Comparison of ENCODE assay signal across 1 cellular context in the genomic region with DNA sequence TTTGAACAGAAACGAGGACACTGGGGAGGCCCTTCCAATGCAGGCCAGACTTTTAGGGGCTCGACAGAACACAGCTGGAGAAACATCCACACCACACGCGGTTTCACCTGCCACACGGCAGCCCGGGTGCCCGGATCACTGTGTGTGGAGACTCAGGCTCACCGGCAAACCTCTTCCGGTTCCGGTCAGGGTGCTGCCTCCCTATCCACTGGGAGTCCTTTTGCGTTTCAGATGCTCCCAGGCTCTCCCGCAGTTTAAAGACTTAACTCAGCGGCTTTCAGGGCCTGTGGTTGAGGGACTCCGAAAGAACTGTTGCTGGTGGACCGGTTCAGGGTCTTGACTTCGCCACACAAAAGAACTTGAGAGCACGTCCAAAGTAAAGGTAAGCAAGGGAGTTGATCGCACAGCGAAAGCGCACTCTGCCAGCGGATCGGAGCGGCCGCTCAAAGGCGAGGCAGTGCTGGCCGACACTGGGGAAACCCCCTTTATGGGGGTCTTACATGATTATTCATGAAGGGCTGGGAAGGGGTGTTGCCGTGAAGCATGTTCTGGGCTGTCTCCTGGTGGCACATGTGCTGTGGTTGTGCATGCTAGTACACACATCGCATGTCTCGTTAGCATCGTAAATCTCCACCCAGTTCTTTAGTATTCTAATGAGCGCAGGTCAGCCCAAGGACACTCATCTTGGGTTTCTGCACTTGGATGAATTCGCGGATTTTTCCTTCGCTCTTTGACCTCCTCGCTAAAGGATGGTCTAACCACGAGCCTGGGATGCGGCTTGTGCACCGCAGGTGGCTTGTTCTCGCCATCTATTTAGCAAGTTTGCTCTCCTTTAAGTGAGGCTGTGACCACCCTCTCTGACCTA.
A peak's percentile ranks its signal among the peaks of the same experiment; 100 is the strongest.
TF ChIP-seq lines count a peak whose summit lies in the region.

No MANE protein-coding gene starts in this region.

TF ChIP-seq in K562, 482 proteins besides CTCF, POLR2A, EP300 and RAD21 (continued from another document):
- TF ChIP-seq ZBTB40 (IDR thresholded peaks at IDR 0.05): peak; percentile 63; the same call in 1 of the 2 replicates
- TF ChIP-seq ZBTB40 (CRISPR knock-in tag; IDR thresholded peaks at IDR 0.05): no peak
- TF ChIP-seq, protein P1, sequence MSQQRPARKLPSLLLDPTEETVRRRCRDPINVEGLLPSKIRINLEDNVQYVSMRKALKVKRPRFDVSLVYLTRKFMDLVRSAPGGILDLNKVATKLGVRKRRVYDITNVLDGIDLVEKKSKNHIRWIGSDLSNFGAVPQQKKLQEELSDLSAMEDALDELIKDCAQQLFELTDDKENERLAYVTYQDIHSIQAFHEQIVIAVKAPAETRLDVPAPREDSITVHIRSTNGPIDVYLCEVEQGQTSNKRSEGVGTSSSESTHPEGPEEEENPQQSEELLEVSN (IDR thresholded peaks at IDR 0.05; ENCODE audit: borderline replicate concordance in 1 of 2, extremely low read depth in 1 of 2, insufficient read depth in 1 of 2, insufficient read length in 1 of 2, low read depth in 1 of 2, low read length in 1 of 2, poor library complexity in 1 of 2, severe bottlenecking in 1 of 2): peak in 1 of 2 experiments; percentile 12
- no peak for TF ChIP-seq ZNF324 (CRISPR knock-in tag; IDR thresholded peaks at IDR 0.05)
- no peak for TF ChIP-seq ZNF239 (CRISPR knock-in tag; IDR thresholded peaks at IDR 0.05)
- no peak for TF ChIP-seq GMEB1 (CRISPR knock-in tag; IDR thresholded peaks at IDR 0.05)
